In genomic region chrX:370244-370962, GRCh38 we compare ENCODE assay signal across 20 cellular contexts. TPM values are rescaled to one million over a fixed set of nuclear protein-coding genes. Genes with fewer than 3 reads are reported as not detected.
DNase-seq lines count a peak whose midpoint lies in the region; ATAC-seq and TF ChIP-seq lines count a peak whose summit lies in the region.
"Had no signal": no experiment of that assay in that cellular context is flagged by ENCODE, and none has a peak within 500 bp of the region (broad histone marks: within the 10 kb centered on the region; RNA-seq: fewer than 3 reads in every experiment).

No MANE protein-coding gene starts in this region.

- peaks cover 22% of the 10 kb centered on the region for H3F3A ChIP-seq in SU-DHL-6 (ENCODE audit: insufficient read depth)

- H3K4me3 ChIP-seq in Caco-2 (ENCODE audit: low read depth, low read length) (no peak overlapping the region), SU-DHL-6 (ENCODE audit: insufficient read depth, low read length, poor library complexity, severe bottlenecking) (no peak overlapping the region), psoas muscle (peak overlapping the region; percentile 74)
- H3K4me3 ChIP-seq: adrenal gland, tibial nerve had no signal

- DNase-seq in Caco-2 (no peak), left cardiac atrium (no peak), psoas muscle (peak; percentile 62 to 91), NCI-H146 treated with DMSO at 0.1 percent for 48 hours (lab: John Stamatoyannopoulos, UW; ENCODE audit: unreplicated experiment) (no peak), omental fat pad (ENCODE audit: low spot score) (no peak)
- DNase-seq: activated CD4-positive, alpha-beta T cell treated with anti-CD3 and anti-CD28 coated beads for 1 hour; activated effector memory CD4-positive, alpha-beta T cell treated with Interleukin-2 at 50 U/mL for 16 hours; adrenal gland; DMS79 treated with DMSO at 0.1 percent for 48 hours; effector CD4-positive, alpha-beta T cell; H9; head of caudate nucleus; Kasumi-1; naive thymus-derived CD4-positive, alpha-beta T cell; NCI-H1105; NCI-H2171 had no signal

- intact Hi-C loops in Caco-2 (cut with micrococcal nuclease; ENCODE audit: unreplicated experiment) (no loop called here), left cardiac atrium (cut with DNase I) (no loop called here), psoas muscle (cut with DNase I) (loop anchor here in 1 of 2 donors (10.0 kb wide), 1 partner anchor 1954 kb away; no protein-coding TSS in a partner anchor)

- no peaks in the 10 kb centered on the region for H3K9me2 ChIP-seq in SU-DHL-6 (replicated peaks; ENCODE audit: insufficient read depth, low read length)

- no peaks in the 10 kb centered on the region for H3K9me3 ChIP-seq in Caco-2
- no peaks in the 10 kb centered on the region for H3K9me3 ChIP-seq in SU-DHL-6 (ENCODE audit: insufficient read depth, low read length)
- H3K9me3 ChIP-seq in psoas muscle: no peaks in the 10 kb centered on the region
- H3K9me3 ChIP-seq: adrenal gland, tibial nerve had no signal

- H3K4me3 Mint-ChIP-seq in Caco-2 (ENCODE audit: unreplicated experiment): peak overlapping the region; percentile 24
- H3K4me3 Mint-ChIP-seq: H9 had no signal

- H3K9ac ChIP-seq in SU-DHL-6 (ENCODE audit: low read length): peak overlapping the region; percentile 49

- no peaks in the 10 kb centered on the region for H3K79me2 ChIP-seq in SU-DHL-6 (ENCODE audit: insufficient read depth, low read length)

- H3K36me3 ChIP-seq in Caco-2 (ENCODE audit: control insufficient read depth, insufficient read depth, low read length): no peaks in the 10 kb centered on the region
- H3K36me3 ChIP-seq in SU-DHL-6 (ENCODE audit: low read length): no peaks in the 10 kb centered on the region
- H3K36me3 ChIP-seq in psoas muscle (ENCODE audit: insufficient read depth in 1 of 2, low read depth in 1 of 2): no peaks in the 10 kb centered on the region
- H3K36me3 ChIP-seq: adrenal gland had no signal

- peaks cover 10% of the 10 kb centered on the region for H3K36me3 Mint-ChIP-seq in Caco-2 (ENCODE audit: insufficient read depth, unreplicated experiment)

- no peaks in the 10 kb centered on the region for H4K20me1 ChIP-seq in SU-DHL-6 (ENCODE audit: low read depth, low read length)

- peaks cover 9% of the 10 kb centered on the region for H3K4me1 ChIP-seq in Caco-2
- peaks cover 22% of the 10 kb centered on the region for H3K4me1 ChIP-seq in psoas muscle

- no peak overlapping the region for H3K27ac Mint-ChIP-seq in Caco-2 (ENCODE audit: unreplicated experiment)
- H3K27ac Mint-ChIP-seq: naive thymus-derived CD4-positive, alpha-beta T cell had no signal

- no peaks in the 10 kb centered on the region for H3K27me3 Mint-ChIP-seq in Caco-2 (ENCODE audit: insufficient read depth, unreplicated experiment)

- WGBS in psoas muscle, 3 donors: 42 to 64% (median 53%) methylated on average over 42 to 43 of the region's 43 CpGs

- peak; percentile 51 to 65 for ATAC-seq in left cardiac atrium
- ATAC-seq in psoas muscle: peak; percentile 63 to 80 (median 78)
- no peak for ATAC-seq in GM19395 (IDR thresholded peaks at IDR 0.05; ENCODE audit: unreplicated experiment)
- ATAC-seq in omental fat pad (ENCODE audit: low FRiP score): no peak
- no peak for ATAC-seq in GM18858 (IDR thresholded peaks at IDR 0.05; ENCODE audit: unreplicated experiment)
- ATAC-seq: naive thymus-derived CD4-positive, alpha-beta T cell had no signal

- no TSS peak for BruUV-seq in Caco-2 (replicated peaks; lab: Mats Ljungman, UMichigan)

- POLR2A ChIA-PET in Caco-2 (lab: Charles Lee): no interaction called here

- H2AFZ ChIP-seq in SU-DHL-6 (ENCODE audit: low read depth, low read length, severe bottlenecking): no peak overlapping the region

- H3K4me2 ChIP-seq in SU-DHL-6 (ENCODE audit: low read depth, low read length, poor library complexity, severe bottlenecking): peak overlapping the region; percentile 53

- H3K27me3 ChIP-seq in Caco-2 (replicated peaks; ENCODE audit: control insufficient read depth, insufficient read depth, low read length): no peaks in the 10 kb centered on the region
- H3K27me3 ChIP-seq in SU-DHL-6 (ENCODE audit: low read length): no peaks in the 10 kb centered on the region
- H3K27me3 ChIP-seq in psoas muscle (ENCODE audit: insufficient read depth in 3 of 3, low read length in 2 of 3): no peaks in the 10 kb centered on the region

- CTCF ChIA-PET in Caco-2 (lab: Charles Lee): no interaction called here

- TF ChIP-seq CTCF in Caco-2 (IDR thresholded peaks at IDR 0.05; ENCODE audit: insufficient read depth in 1 of 2, low read depth in 1 of 2, low read length in 1 of 2, severe bottlenecking in 1 of 2, unreplicated experiment in 1 of 2) (no peak), SU-DHL-6 (IDR thresholded peaks at IDR 0.05; ENCODE audit: insufficient read depth, low read length, poor library complexity, severe bottlenecking) (no peak), psoas muscle (IDR thresholded peaks at IDR 0.05) (no peak), omental fat pad (IDR thresholded peaks at IDR 0.05) (no peak)

- H3K9me3 Mint-ChIP-seq in Caco-2 (ENCODE audit: unreplicated experiment): no peaks in the 10 kb centered on the region
- H3K9me3 Mint-ChIP-seq: H9 had no signal

- peaks cover 6% of the 10 kb centered on the region for H3K4me1 Mint-ChIP-seq in Caco-2 (ENCODE audit: low read depth, unreplicated experiment)

- peak overlapping the region; percentile 96 for H3K27ac ChIP-seq in SU-DHL-6 (ENCODE audit: low read depth, low read length)
- H3K27ac ChIP-seq in psoas muscle: peak overlapping the region; percentile 97
- H3K27ac ChIP-seq: adrenal gland, tibial nerve had no signal

RNA-seq across cellular contexts. Expression of gene PPP2R3B, which starts 16.3 kb away (rescaled TPM):
- total RNA-seq in Caco-2 (2022): 57.9 and 71.3 TPM in 2 replicates
- total RNA-seq in left cardiac atrium: 100 to 1,000 TPM; 104 to 114 TPM
- 100 to 1,000 TPM in 2 of 4 donors, 10 to 100 TPM in 2; 77.2 to 156 (median 98.6) TPM for total RNA-seq in psoas muscle
- polyA plus RNA-seq in psoas muscle: 10 to 100 TPM; 32.3 to 71.8 (median 64.9) TPM
- total RNA-seq in omental fat pad: 10 to 100 TPM in 1 of 4 donors, 1 to 10 TPM in 3; 4.5 to 12.0 (median 5.7) TPM

RNA-seq across cellular contexts. Expression of gene GTPBP6, which starts 51.8 kb away (rescaled TPM):
- total RNA-seq in Caco-2 (2022) (72.4 and 75.0 TPM in 2 replicates), left cardiac atrium (10 to 100 TPM; 48.0 to 55.6 TPM), psoas muscle (10 to 100 TPM; 48.5 to 54.5 (median 50.9) TPM), omental fat pad (10 to 100 TPM; 25.7 to 35.3 (median 34.0) TPM)
- polyA plus RNA-seq in psoas muscle: 10 to 100 TPM; 48.1 to 63.4 (median 49.0) TPM

Comparison
In these comparisons a context has a peak if more than half of its experiments do, and no peak if none do; other contexts are left out.
1. DNase-seq: peak in psoas muscle (2 of 2); none in Caco-2 (0 of 2), left cardiac atrium (single experiment), NCI-H146 treated with DMSO at 0.1 percent for 48 hours (single experiment) and omental fat pad (single experiment).
2. ATAC-seq: peak in left cardiac atrium (2 of 2) and psoas muscle (4 of 4); none in GM19395 (single experiment), omental fat pad (single experiment) and GM18858 (single experiment).